15 cellular contexts compared by ENCODE assay signal in genomic region chr17:628507-628941, GRCh38.
DNase-seq lines count a peak whose midpoint lies in the region; ATAC-seq and TF ChIP-seq lines count a peak whose summit lies in the region.
"Had no signal": no experiment of that assay in that cellular context is flagged by ENCODE, and none has a peak within 500 bp of the region (broad histone marks: within the 10 kb centered on the region; RNA-seq: fewer than 3 reads in every experiment).

No MANE protein-coding gene starts in this region.

- ATAC-seq in lower lobe of right lung (peak; percentile 75 to 78), psoas muscle (no peak), GM21367 (IDR thresholded peaks at IDR 0.05; ENCODE audit: unreplicated experiment) (no peak)
- ATAC-seq: foreskin keratinocyte had no signal

- no peaks in the 10 kb centered on the region for H3K9me3 ChIP-seq in lower lobe of right lung
- no peaks in the 10 kb centered on the region for H3K9me3 ChIP-seq in psoas muscle
- H3K9me3 ChIP-seq: prostate gland had no signal

- in situ Hi-C loops in astrocyte of the spinal cord (cut with HindIII; ENCODE audit: low sequenced_read_pairs): no loop called here

- peak overlapping the region; percentile 34 for H3K27ac ChIP-seq in lower lobe of right lung
- no peak overlapping the region for H3K27ac ChIP-seq in psoas muscle
- H3K27ac ChIP-seq: foreskin keratinocyte, GM23248, prostate gland had no signal

- 77 to 90% (median 84%) methylated on average over 7 of the region's 7 CpGs for WGBS in psoas muscle, 3 donors

- TF ChIP-seq CTCF in AG09309 (IDR thresholded peaks at IDR 0.05; ENCODE audit: control insufficient read depth, insufficient read depth, low read depth, low read length, missing control alignments) (no peak), astrocyte of the spinal cord (IDR thresholded peaks at IDR 0.05; ENCODE audit: low read depth, low read length) (no peak), lower lobe of right lung (IDR thresholded peaks at IDR 0.05) (no peak), psoas muscle (IDR thresholded peaks at IDR 0.05) (no peak)

- intact Hi-C loops in lower lobe of right lung (cut with DNase I) (no loop called here), psoas muscle (cut with DNase I) (no loop called here)

- peak; percentile 10 for DNase-seq in AG09309 (ENCODE audit: low read depth)
- DNase-seq in MV-4-11 (lab: John Stamatoyannopoulos, UW): peak; percentile 60
- DNase-seq in astrocyte of the spinal cord (ENCODE audit: low read depth, low spot score): peak; percentile 44
- DNase-seq in lower lobe of right lung: no peak
- no peak for DNase-seq in NCI-H345 treated with DMSO at 0.1 percent for 48 hours (lab: John Stamatoyannopoulos, UW; ENCODE audit: unreplicated experiment)
- no peak for DNase-seq in psoas muscle
- DNase-seq in 8988T: no peak
- DNase-seq: foreskin keratinocyte; GM23248; naive B cell; NCI-H1105; SHP77 treated with DMSO at 0.1 percent for 48 hours; stimulated activated CD4-positive, alpha-beta T cell treated with anti-CD3 and anti-CD28 coated beads, Interleukin-15, amount 100 ng/mL, for 24 hours had no signal

- no peak overlapping the region for H3K4me3 ChIP-seq in AG09309 (ENCODE audit: control insufficient read depth, low read depth, low read length)
- H3K4me3 ChIP-seq in astrocyte of the spinal cord (ENCODE audit: low read depth, low read length): no peak overlapping the region
- H3K4me3 ChIP-seq in lower lobe of right lung: peak overlapping the region; percentile 13
- H3K4me3 ChIP-seq in psoas muscle: no peak overlapping the region
- H3K4me3 ChIP-seq: GM23248, prostate gland had no signal

- H3K4me1 ChIP-seq in lower lobe of right lung (peaks cover 23% of the 10 kb centered on the region), psoas muscle (no peaks in the 10 kb centered on the region)
- H3K4me1 ChIP-seq: foreskin keratinocyte, prostate gland had no signal

- H3K36me3 ChIP-seq in lower lobe of right lung (peaks cover 65% of the 10 kb centered on the region), psoas muscle (ENCODE audit: insufficient read depth in 1 of 2, low read depth in 1 of 2) (peaks cover 3 to 68% of the 10 kb centered on the region in 2 donors)
- H3K36me3 ChIP-seq: prostate gland had no signal

- H3K27me3 ChIP-seq in lower lobe of right lung (ENCODE audit: low read depth): no peaks in the 10 kb centered on the region
- H3K27me3 ChIP-seq in psoas muscle (ENCODE audit: insufficient read depth in 3 of 3, low read length in 2 of 3): no peaks in the 10 kb centered on the region
- H3K27me3 ChIP-seq: foreskin keratinocyte had no signal

Comparison
In these comparisons a context has a peak if more than half of its experiments do, and no peak if none do; other contexts are left out.
1. DNase-seq: peak in AG09309 (single experiment), MV-4-11 (single experiment) and astrocyte of the spinal cord (single experiment); none in lower lobe of right lung (single experiment), NCI-H345 treated with DMSO at 0.1 percent for 48 hours (single experiment), psoas muscle (0 of 2) and 8988T (single experiment).
2. ATAC-seq: peak in lower lobe of right lung (2 of 2); none in psoas muscle (0 of 4) and GM21367 (single experiment).